1 cellular context compared by ENCODE assay signal in the genomic region with DNA sequence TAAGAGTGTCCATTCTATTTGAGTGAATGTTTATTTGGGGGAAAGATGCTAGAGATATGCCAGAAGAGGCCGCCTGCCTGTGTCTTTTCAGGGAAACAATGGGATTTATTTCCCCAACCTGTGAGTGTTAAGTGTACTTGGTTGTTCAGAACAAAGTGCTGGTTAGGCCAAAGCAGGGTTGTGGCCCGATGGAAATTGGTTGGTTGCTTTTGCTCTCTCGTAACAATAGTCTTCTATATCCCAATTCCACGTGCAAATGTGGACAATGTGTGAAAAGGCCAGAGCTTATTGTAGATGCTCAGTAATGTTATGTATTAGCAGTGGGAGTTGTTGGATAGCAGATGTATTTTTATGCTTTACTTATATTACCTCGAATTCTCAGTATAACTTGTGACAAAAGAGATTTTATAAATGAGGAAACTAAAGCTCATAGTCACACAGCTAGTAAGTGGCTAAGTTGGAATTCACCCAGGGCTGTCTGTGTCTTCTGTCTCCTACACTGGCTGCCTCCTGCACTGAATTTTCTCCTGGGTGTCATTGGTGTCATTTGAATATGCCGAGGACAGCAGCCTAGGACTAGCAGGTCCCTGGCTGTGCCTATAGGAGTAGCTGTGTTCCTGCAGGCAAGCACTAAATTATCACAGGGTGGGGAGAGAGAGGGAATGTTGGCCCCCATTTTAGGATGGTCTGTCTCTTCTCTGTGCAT.
TF ChIP-seq lines count a peak whose summit lies in the region.

No MANE protein-coding gene starts in this region.

TF ChIP-seq in IMR-90, 13 proteins besides CTCF, POLR2A, EP300 and RAD21:
- TF ChIP-seq MXI1 (IDR thresholded peaks at IDR 0.05; ENCODE audit: borderline replicate concordance, low read depth, low read length) (no peak), RCOR1 (IDR thresholded peaks at IDR 0.05; ENCODE audit: insufficient replicate concordance, low read length) (no peak), CEBPB (IDR thresholded peaks at IDR 0.05; ENCODE audit: low read depth, low read length) (no peak), FOS (IDR thresholded peaks at IDR 0.05; ENCODE audit: low read depth, low read length) (no peak), BHLHE40 (IDR thresholded peaks at IDR 0.05; ENCODE audit: low read depth, low read length) (no peak), SMC3 (IDR thresholded peaks at IDR 0.05; ENCODE audit: low read depth, low read length) (no peak), CHD1 (IDR thresholded peaks at IDR 0.05; ENCODE audit: low read depth, low read length) (no peak), NFE2L2 (IDR thresholded peaks at IDR 0.05; ENCODE audit: low read depth, low read length) (no peak), MAFK (IDR thresholded peaks at IDR 0.05; ENCODE audit: low read depth, low read length) (no peak), RFX5 (IDR thresholded peaks at IDR 0.05; ENCODE audit: low read depth, low read length) (no peak), MAZ (IDR thresholded peaks at IDR 0.05; ENCODE audit: borderline replicate concordance, low read depth, low read length) (no peak)
- TF ChIP-seq, protein P1, sequence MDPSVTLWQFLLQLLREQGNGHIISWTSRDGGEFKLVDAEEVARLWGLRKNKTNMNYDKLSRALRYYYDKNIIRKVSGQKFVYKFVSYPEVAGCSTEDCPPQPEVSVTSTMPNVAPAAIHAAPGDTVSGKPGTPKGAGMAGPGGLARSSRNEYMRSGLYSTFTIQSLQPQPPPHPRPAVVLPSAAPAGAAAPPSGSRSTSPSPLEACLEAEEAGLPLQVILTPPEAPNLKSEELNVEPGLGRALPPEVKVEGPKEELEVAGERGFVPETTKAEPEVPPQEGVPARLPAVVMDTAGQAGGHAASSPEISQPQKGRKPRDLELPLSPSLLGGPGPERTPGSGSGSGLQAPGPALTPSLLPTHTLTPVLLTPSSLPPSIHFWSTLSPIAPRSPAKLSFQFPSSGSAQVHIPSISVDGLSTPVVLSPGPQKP (IDR thresholded peaks at IDR 0.05; ENCODE audit: borderline replicate concordance, low read depth, low read length), result no peak
- TF ChIP-seq, protein P2, sequence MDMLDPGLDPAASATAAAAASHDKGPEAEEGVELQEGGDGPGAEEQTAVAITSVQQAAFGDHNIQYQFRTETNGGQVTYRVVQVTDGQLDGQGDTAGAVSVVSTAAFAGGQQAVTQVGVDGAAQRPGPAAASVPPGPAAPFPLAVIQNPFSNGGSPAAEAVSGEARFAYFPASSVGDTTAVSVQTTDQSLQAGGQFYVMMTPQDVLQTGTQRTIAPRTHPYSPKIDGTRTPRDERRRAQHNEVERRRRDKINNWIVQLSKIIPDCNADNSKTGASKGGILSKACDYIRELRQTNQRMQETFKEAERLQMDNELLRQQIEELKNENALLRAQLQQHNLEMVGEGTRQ (IDR thresholded peaks at IDR 0.05; ENCODE audit: low read depth, low read length), result no peak
TF ChIP-seq in IMR-90: peak in this region for 0.
